In genomic region chr5:149140197-149141002, GRCh38 we compare ENCODE assay signal across 1 cellular context.
TF ChIP-seq lines count a peak whose summit lies in the region.

No MANE protein-coding gene starts in this region.

TF ChIP-seq in K562, 482 proteins besides CTCF, POLR2A, EP300 and RAD21:
- TF ChIP-seq ZKSCAN3 (CRISPR knock-in tag; IDR thresholded peaks at IDR 0.05) (no peak), ZFP36 (IDR thresholded peaks at IDR 0.05; ENCODE audit: low read depth, low read length, partially characterized antibody) (peak; percentile 53)
